ENCODE assay signal across 11 cellular contexts in genomic region chr1:42177551-42177981, GRCh38. TPM values are rescaled to one million over a fixed set of nuclear protein-coding genes. Genes with fewer than 3 reads are reported as not detected.
A peak's percentile ranks its signal among the peaks of the same experiment; 100 is the strongest.
DNase-seq lines count a peak whose midpoint lies in the region; ATAC-seq and TF ChIP-seq lines count a peak whose summit lies in the region.
"Had no signal": no experiment of that assay in that cellular context is flagged by ENCODE, and none has a peak within 500 bp of the region (broad histone marks: within the 10 kb centered on the region; RNA-seq: fewer than 3 reads in every experiment).

No MANE protein-coding gene starts in this region.

- H3K36me3 ChIP-seq in endodermal cell (ENCODE audit: control insufficient read depth, insufficient read depth, low read length), result peaks cover 31% of the 10 kb centered on the region
- no peaks in the 10 kb centered on the region for H3K36me3 ChIP-seq in neural progenitor cell

- DNase-seq in DMS153 (lab: John Stamatoyannopoulos, UW) (peak; percentile 85), NCI-H2107 treated with DMSO at 0.1 percent for 48 hours (lab: John Stamatoyannopoulos, UW; ENCODE audit: unreplicated experiment) (peak; percentile 65), endodermal cell (peak; percentile 45), neural progenitor cell (ENCODE audit: low spot score) (no peak), RKO (ENCODE audit: low spot score) (no peak)
- no peak for DNase-seq in activated T-cell treated with anti-CD3 and anti-CD28 coated beads, Interleukin-2, amount 50 U/mL, for 24 hours
- DNase-seq: activated effector memory CD4-positive, alpha-beta T cell treated with Interleukin-2 at 50 U/mL for 16 hours had no signal

- no peak for TF ChIP-seq CTCF in endodermal cell (conservative IDR thresholded peaks at IDR 0.05)
- no peak for TF ChIP-seq CTCF in neural progenitor cell (IDR thresholded peaks at IDR 0.05)

- no peaks in the 10 kb centered on the region for H3K79me2 ChIP-seq in neural progenitor cell (ENCODE audit: low read depth)

- H3K4me3 ChIP-seq in endodermal cell (ENCODE audit: low read length) (no peak overlapping the region), neural progenitor cell (no peak overlapping the region)
- H3K4me3 ChIP-seq: SJCRH30 had no signal

- WGBS in endodermal cell (ENCODE audit: insufficient coverage in 1 of 2, insufficient read length in 1 of 2), 2 experiments, result 93 to 100% methylated on average over 1 to 6 of the region's 6 CpGs

- H3F3A ChIP-seq in neural progenitor cell (ENCODE audit: low read depth), result peaks cover 7% of the 10 kb centered on the region

- no peak overlapping the region for H3K4me3 Mint-ChIP-seq in endodermal cell
- no peak overlapping the region for H3K4me3 Mint-ChIP-seq in neural progenitor cell
- H3K4me3 Mint-ChIP-seq in activated T-cell treated with anti-CD3 and anti-CD28 coated beads, Interleukin-2, amount 50 U/mL, for 24 hours, result no peak overlapping the region

- ATAC-seq in GM21515 (IDR thresholded peaks at IDR 0.05; ENCODE audit: unreplicated experiment) (no peak), GM19452 (IDR thresholded peaks at IDR 0.05; ENCODE audit: unreplicated experiment) (no peak)

- no peaks in the 10 kb centered on the region for H3K9me3 Mint-ChIP-seq in endodermal cell
- no peaks in the 10 kb centered on the region for H3K9me3 Mint-ChIP-seq in neural progenitor cell
- no peaks in the 10 kb centered on the region for H3K9me3 Mint-ChIP-seq in activated T-cell treated with anti-CD3 and anti-CD28 coated beads, Interleukin-2, amount 50 U/mL, for 24 hours

- H3K27ac Mint-ChIP-seq in endodermal cell, result peak overlapping the region; percentile 44
- no peak overlapping the region for H3K27ac Mint-ChIP-seq in neural progenitor cell
- no peak overlapping the region for H3K27ac Mint-ChIP-seq in activated T-cell treated with anti-CD3 and anti-CD28 coated beads, Interleukin-2, amount 50 U/mL, for 24 hours

- H4K20me1 ChIP-seq in neural progenitor cell (ENCODE audit: low read depth), result peaks cover 5% of the 10 kb centered on the region

- H3K27me3 Mint-ChIP-seq in endodermal cell (ENCODE audit: insufficient read depth) (no peaks in the 10 kb centered on the region), neural progenitor cell (ENCODE audit: insufficient read depth, low read depth) (peaks cover 2% of the 10 kb centered on the region)
- no peaks in the 10 kb centered on the region for H3K27me3 Mint-ChIP-seq in activated T-cell treated with anti-CD3 and anti-CD28 coated beads, Interleukin-2, amount 50 U/mL, for 24 hours

- H3K36me3 Mint-ChIP-seq in endodermal cell (ENCODE audit: low read depth) (peaks cover 12% of the 10 kb centered on the region), neural progenitor cell (peaks cover 3% of the 10 kb centered on the region)
- H3K36me3 Mint-ChIP-seq in activated T-cell treated with anti-CD3 and anti-CD28 coated beads, Interleukin-2, amount 50 U/mL, for 24 hours (ENCODE audit: low read depth), result peaks cover 49% of the 10 kb centered on the region

- no peaks in the 10 kb centered on the region for H3K9me3 ChIP-seq in endodermal cell (ENCODE audit: control insufficient read depth, low read length)
- no peaks in the 10 kb centered on the region for H3K9me3 ChIP-seq in neural progenitor cell (ENCODE audit: low read depth)
- H3K9me3 ChIP-seq: SJCRH30 had no signal

- H3K4me1 Mint-ChIP-seq in endodermal cell (peaks cover 37% of the 10 kb centered on the region), neural progenitor cell (no peaks in the 10 kb centered on the region)
- no peaks in the 10 kb centered on the region for H3K4me1 Mint-ChIP-seq in activated T-cell treated with anti-CD3 and anti-CD28 coated beads, Interleukin-2, amount 50 U/mL, for 24 hours (ENCODE audit: low read depth)

- H3K4me2 ChIP-seq in neural progenitor cell, result no peak overlapping the region

- H3K4me1 ChIP-seq in endodermal cell (ENCODE audit: control insufficient read depth, insufficient read depth, low read length) (peaks cover 30% of the 10 kb centered on the region), neural progenitor cell (peaks cover 3% of the 10 kb centered on the region)

- H3K27ac ChIP-seq in endodermal cell (ENCODE audit: low read depth, low read length) (no peak overlapping the region), neural progenitor cell (peak overlapping the region; percentile 26)
- H3K27ac ChIP-seq: SJCRH30 had no signal

- H3K9ac ChIP-seq in endodermal cell (ENCODE audit: extremely low read depth, low read length, poor library complexity, severe bottlenecking), result no peak overlapping the region
- no peak overlapping the region for H3K9ac ChIP-seq in neural progenitor cell

- H3K27me3 ChIP-seq in endodermal cell (ENCODE audit: control insufficient read depth, insufficient read depth, low read length, poor library complexity, severe bottlenecking) (no peaks in the 10 kb centered on the region), neural progenitor cell (no peaks in the 10 kb centered on the region)
- H3K27me3 ChIP-seq: SJCRH30 had no signal

- no peak overlapping the region for H2AFZ ChIP-seq in neural progenitor cell (replicated peaks)

RNA-seq across cellular contexts. Expression of gene GUCA2A, which starts 13.0 kb away (rescaled TPM):
- 1 to 10 TPM in 1 of 2 donors, not detected in 1; 1.9 TPM for total RNA-seq in endodermal cell
- 1.1 TPM for polyA plus RNA-seq in endodermal cell (2013, experiment 1 of 2)
- polyA plus RNA-seq in endodermal cell (2013, experiment 2 of 2), result 0.95 TPM
- total RNA-seq in neural progenitor cell (ENCODE audit: low replicate concordance), result not detected in 2 replicates
- total RNA-seq: mononuclear cell, SJCRH30 had no signal

RNA-seq across cellular contexts. Expression of gene GUCA2B, which starts 24.4 kb away (rescaled TPM):
- total RNA-seq in endodermal cell (not detected), neural progenitor cell (ENCODE audit: low replicate concordance) (not detected in 2 replicates)
- polyA plus RNA-seq in endodermal cell (2013, experiment 1 of 2), result not detected
- not detected for polyA plus RNA-seq in endodermal cell (2013, experiment 2 of 2)
- total RNA-seq: mononuclear cell, SJCRH30 had no signal

Comparison
In these comparisons a context has a peak if more than half of its experiments do, and no peak if none do; other contexts are left out.
1. DNase-seq: peak in DMS153 (single experiment), NCI-H2107 treated with DMSO at 0.1 percent for 48 hours (single experiment) and endodermal cell (single experiment); none in neural progenitor cell (single experiment), RKO (single experiment) and activated T-cell treated with anti-CD3 and anti-CD28 coated beads, Interleukin-2, amount 50 U/mL, for 24 hours (single experiment).